ENCODE assay signal across 16 cellular contexts in the genomic region with DNA sequence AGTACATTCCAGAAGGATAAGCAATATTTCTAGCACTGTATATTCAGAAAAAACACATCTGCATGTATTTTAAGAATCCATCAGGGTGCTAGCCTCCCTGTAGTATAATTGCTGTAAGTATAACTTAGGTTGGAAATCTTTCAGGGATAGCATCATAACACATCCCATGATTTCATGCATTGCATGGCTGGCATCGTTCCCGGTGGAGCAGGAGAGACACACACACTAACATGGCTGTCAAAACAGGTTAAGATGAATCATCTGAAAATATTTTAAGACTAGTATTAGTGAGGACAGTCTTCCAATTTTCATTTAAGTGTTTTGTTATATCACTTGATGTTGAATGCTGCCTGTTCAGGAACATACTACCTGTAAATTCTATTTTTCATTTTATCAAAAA. TPM values are rescaled to one million over a fixed set of nuclear protein-coding genes. Genes with fewer than 3 reads are reported as not detected.
DNase-seq lines count a peak whose midpoint lies in the region; ATAC-seq and TF ChIP-seq lines count a peak whose summit lies in the region.
"Had no signal": no experiment of that assay in that cellular context is flagged by ENCODE, and none has a peak within 500 bp of the region (broad histone marks: within the 10 kb centered on the region; RNA-seq: fewer than 3 reads in every experiment).

No MANE protein-coding gene starts in this region.

- DNase-seq in AG04450 (ENCODE audit: low read depth, low spot score): peak; percentile 23
- peak; percentile 29 for DNase-seq in HS-5 (ENCODE audit: low read depth)
- peak; percentile 57 for DNase-seq in astrocyte of the cerebellum (ENCODE audit: low read depth)
- DNase-seq in foreskin keratinocyte: peak; percentile 43 to 81
- no peak for DNase-seq in right cardiac atrium
- DNase-seq in erythroblast (lab: John Stamatoyannopoulos, UW): no peak
- no peak for DNase-seq in NK-92 (lab: John Stamatoyannopoulos, UW; ENCODE audit: unreplicated experiment)
- no peak for DNase-seq in WTC11 (ENCODE audit: low spot score)
- DNase-seq: activated T-cell treated with anti-CD3 and anti-CD28 coated beads, Interleukin-2, amount 50 U/mL, for 1 hour; naive B cell; NCI-H1092; NCI-H526; stimulated activated CD4-positive, alpha-beta T cell treated with anti-CD3 and anti-CD28 coated beads, Interleukin-12 subunit alpha, Interleukin-12 subunit beta, amount 100 ng/mL, for 4 hours had no signal

- 65% methylated on average over 2 of the region's 2 CpGs for WGBS in right cardiac atrium

- H3K9me3 ChIP-seq in AG04450 (ENCODE audit: control insufficient read depth, insufficient read depth, low read length): no peaks in the 10 kb centered on the region
- H3K9me3 ChIP-seq in right cardiac atrium (ENCODE audit: control insufficient read depth, low read length): no peaks in the 10 kb centered on the region
- H3K9me3 ChIP-seq: BLaER1, SJSA1 had no signal

- H3K27me3 ChIP-seq in AG04450 (ENCODE audit: control insufficient read depth, insufficient read depth, low read length) (no peaks in the 10 kb centered on the region), foreskin keratinocyte (no peaks in the 10 kb centered on the region), right cardiac atrium (ENCODE audit: control insufficient read depth, insufficient read depth) (no peaks in the 10 kb centered on the region)
- H3K27me3 ChIP-seq: BLaER1 had no signal

- peak; percentile 89 for ATAC-seq in foreskin keratinocyte
- ATAC-seq in right cardiac atrium: no peak
- ATAC-seq in WTC11: no peak

- H3K27ac ChIP-seq in AG04450 (ENCODE audit: low read depth, low read length) (no peak overlapping the region), foreskin keratinocyte (no peak overlapping the region), right cardiac atrium (ENCODE audit: low read length) (no peak overlapping the region)
- H3K27ac ChIP-seq: BLaER1, SJSA1, VCaP had no signal

- no peak overlapping the region for H3K4me3 Mint-ChIP-seq in WTC11
- H3K4me3 Mint-ChIP-seq: naive B cell had no signal

- POLR2A ChIA-PET in AG04450 (lab: Yijun Ruan, JAX): no interaction called here
- POLR2A ChIA-PET in WTC11 (lab: Charles Lee): no interaction called here

- TF ChIP-seq CTCF in AG04450 (IDR thresholded peaks at IDR 0.05; ENCODE audit: low read depth, low read length) (no peak), astrocyte of the cerebellum (IDR thresholded peaks at IDR 0.05; ENCODE audit: low read depth, low read length, missing control alignments) (no peak), foreskin keratinocyte (conservative IDR thresholded peaks at IDR 0.05) (no peak), WTC11 (IDR thresholded peaks at IDR 0.05) (no peak)

- CTCF ChIA-PET in AG04450 (lab: Charles Lee): no interaction called here
- CTCF ChIA-PET in WTC11 (lab: Charles Lee): no interaction called here

- no peak for TF ChIP-seq POLR2A in erythroblast (IDR thresholded peaks at IDR 0.05; ENCODE audit: low read length)

- no peaks in the 10 kb centered on the region for H3K4me1 Mint-ChIP-seq in WTC11
- H3K4me1 Mint-ChIP-seq: naive B cell had no signal

- intact Hi-C loops in right cardiac atrium (cut with DNase I): no loop called here

- H3K27ac Mint-ChIP-seq in WTC11: no peak overlapping the region
- H3K27ac Mint-ChIP-seq: naive B cell had no signal

- no peaks in the 10 kb centered on the region for H3K27me3 Mint-ChIP-seq in WTC11 (ENCODE audit: low read depth)

- H3K4me1 ChIP-seq in foreskin keratinocyte (no peaks in the 10 kb centered on the region), right cardiac atrium (ENCODE audit: control insufficient read depth, insufficient read depth, low read length) (no peaks in the 10 kb centered on the region)
- H3K4me1 ChIP-seq: BLaER1, SJSA1 had no signal

- H3K4me3 ChIP-seq in AG04450 (ENCODE audit: low read depth, low read length) (no peak overlapping the region), astrocyte of the cerebellum (ENCODE audit: low read depth, low read length) (no peak overlapping the region), right cardiac atrium (ENCODE audit: low read length) (no peak overlapping the region)
- H3K4me3 ChIP-seq: BLaER1, SJSA1 had no signal

- H3K36me3 Mint-ChIP-seq in WTC11: no peaks in the 10 kb centered on the region
- H3K36me3 Mint-ChIP-seq: naive B cell had no signal

- in situ Hi-C loops in astrocyte of the cerebellum (cut with HindIII; ENCODE audit: low sequenced_read_pairs): no loop called here

- no peaks in the 10 kb centered on the region for H3K9me3 Mint-ChIP-seq in WTC11
- H3K9me3 Mint-ChIP-seq: naive B cell had no signal

TF ChIP-seq in WTC11, 78 proteins besides CTCF, POLR2A, EP300 and RAD21 (continues in another document):
- TF ChIP-seq TEAD1 (CRISPR knock-in tag; IDR thresholded peaks at IDR 0.05) (no peak), ATF3 (CRISPR knock-in tag; conservative IDR thresholded peaks at IDR 0.05) (no peak), ZNF423 (CRISPR knock-in tag; IDR thresholded peaks at IDR 0.05) (no peak), PRDM15 (CRISPR knock-in tag; IDR thresholded peaks at IDR 0.05) (no peak), AFF4 (CRISPR knock-in tag; IDR thresholded peaks at IDR 0.05; ENCODE audit: borderline replicate concordance) (no peak), FOXJ3 (CRISPR knock-in tag; IDR thresholded peaks at IDR 0.05; ENCODE audit: borderline replicate concordance) (no peak), ZNF317 (CRISPR knock-in tag; IDR thresholded peaks at IDR 0.05; ENCODE audit: borderline replicate concordance, low read depth) (no peak), JAZF1 (CRISPR knock-in tag; IDR thresholded peaks at IDR 0.05) (no peak)
- TF ChIP-seq, protein P1, sequence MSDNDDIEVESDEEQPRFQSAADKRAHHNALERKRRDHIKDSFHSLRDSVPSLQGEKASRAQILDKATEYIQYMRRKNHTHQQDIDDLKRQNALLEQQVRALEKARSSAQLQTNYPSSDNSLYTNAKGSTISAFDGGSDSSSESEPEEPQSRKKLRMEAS (CRISPR knock-in tag; IDR thresholded peaks at IDR 0.05): no peak

RNA-seq across cellular contexts. Expression of gene CENPW, which starts 32.1 kb away (rescaled TPM):
- 6.7 and 10.6 TPM in 2 replicates for polyA plus RNA-seq in AG04450 (2011; rRNA removed)
- 2.0 and 2.2 TPM in 2 replicates for polyA minus RNA-seq in AG04450 (2011; rRNA and poly(A)+ RNA removed)
- 39.2 and 50.7 TPM in 2 replicates for total RNA-seq in foreskin keratinocyte
- 78.8 and 91.1 TPM in 2 replicates for polyA plus RNA-seq in foreskin keratinocyte
- 1 to 10 TPM in 3 of 4 donors, under 1 TPM in 1; 0.66 to 1.4 (median 1.1) TPM for total RNA-seq in right cardiac atrium
- polyA plus RNA-seq in right cardiac atrium: 0.97 TPM
- total RNA-seq in WTC11 (2021): 84.1 to 90.4 TPM (median 85.1 TPM) in 3 replicates

Comparison
In these comparisons a context has a peak if more than half of its experiments do, and no peak if none do; other contexts are left out.
1. DNase-seq: peak in AG04450 (single experiment), HS-5 (single experiment), astrocyte of the cerebellum (single experiment) and foreskin keratinocyte (2 of 2); none in right cardiac atrium (0 of 3), erythroblast (0 of 2), NK-92 (single experiment) and WTC11 (single experiment).
2. RNA of gene CENPW, which starts 32.1 kb away (total RNA-seq): 84.1 to 90.4 TPM in WTC11 and 39.2 to 50.7 TPM in foreskin keratinocyte; 0.66 to 1.4 TPM in right cardiac atrium; every median in the first group is over 10 times any median in the second.